In the genomic region with DNA sequence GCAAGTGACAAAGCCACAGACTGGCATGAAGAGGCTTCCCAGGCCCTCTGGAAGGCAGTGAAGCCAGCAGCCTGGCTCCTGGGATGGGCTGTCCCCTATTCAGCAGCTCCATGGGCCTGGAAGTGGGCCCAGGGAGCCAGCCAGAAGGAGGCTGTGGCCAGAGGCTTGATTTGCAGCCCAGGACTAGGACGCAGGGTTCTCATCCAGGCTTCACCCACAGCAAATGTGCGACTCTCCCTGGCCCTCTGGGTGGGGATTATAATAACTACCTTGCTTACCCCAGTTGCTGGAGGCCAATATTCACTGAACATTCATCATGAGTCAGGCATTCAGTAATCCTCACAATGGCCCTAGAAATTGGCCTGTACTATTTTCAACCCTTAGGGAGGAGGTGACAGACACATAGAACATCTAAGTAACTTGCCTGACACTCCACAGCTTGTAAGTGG, we compare ENCODE assay signal across 11 cellular contexts. TPM values are rescaled to one million over a fixed set of nuclear protein-coding genes. Genes with fewer than 3 reads are reported as not detected.
DNase-seq lines count a peak whose midpoint lies in the region; ATAC-seq lines count a peak whose summit lies in the region.
"Had no signal": no experiment of that assay in that cellular context is flagged by ENCODE, and none has a peak within 500 bp of the region (broad histone marks: within the 10 kb centered on the region; RNA-seq: fewer than 3 reads in every experiment).

No MANE protein-coding gene starts in this region.

- H3K4me1 Mint-ChIP-seq in naive thymus-derived CD4-positive, alpha-beta T cell: peaks cover 7 to 28% (median 18%) of the 10 kb centered on the region in 7 donors

- H3K27me3 ChIP-seq in naive thymus-derived CD4-positive, alpha-beta T cell (ENCODE audit: control insufficient read depth in 2 of 2, insufficient read depth in 2 of 2, low read length in 2 of 2): no peaks in the 10 kb centered on the region

- CTCF ChIA-PET in naive thymus-derived CD4-positive, alpha-beta T cell (lab: Charles Lee): interaction anchor here (1.3 kb wide), 1 partner anchor 15 kb away, joined by 4 read pairs; no protein-coding TSS in a partner anchor

- H3K27ac ChIP-seq in caudate nucleus (ENCODE audit: low read depth, low read length): no peak overlapping the region
- H3K27ac ChIP-seq in naive thymus-derived CD4-positive, alpha-beta T cell (ENCODE audit: low read depth, low read length): no peak overlapping the region

- H3K4me3 Mint-ChIP-seq in naive thymus-derived CD4-positive, alpha-beta T cell: peak overlapping the region in 2 of 10 donors; percentile 6 to 56
- H3K4me3 Mint-ChIP-seq: effector memory CD8-positive, alpha-beta T cell; natural killer cell had no signal

- H3K9me3 Mint-ChIP-seq in naive thymus-derived CD4-positive, alpha-beta T cell: no peaks in the 10 kb centered on the region
- H3K9me3 Mint-ChIP-seq: effector memory CD8-positive, alpha-beta T cell; natural killer cell had no signal

- peaks cover 0 to 10% of the 10 kb centered on the region in 2 donors for H3K4me1 ChIP-seq in naive thymus-derived CD4-positive, alpha-beta T cell (ENCODE audit: control insufficient read depth in 2 of 2, insufficient read depth in 2 of 2, low read length in 2 of 2)

- in situ Hi-C loops in ACHN (cut with HindIII; ENCODE audit: low pct_ligation_motif_present, low pct_unique_long_range_greater_than_20kb, low sequenced_read_pairs): no loop called here

- no peaks in the 10 kb centered on the region for H3K36me3 ChIP-seq in naive thymus-derived CD4-positive, alpha-beta T cell (ENCODE audit: control insufficient read depth in 2 of 3, insufficient read depth in 3 of 3, low read length in 3 of 3)

- no peak for ATAC-seq in naive thymus-derived CD4-positive, alpha-beta T cell
- no peak for ATAC-seq in GM21529 (IDR thresholded peaks at IDR 0.05; ENCODE audit: unreplicated experiment)
- ATAC-seq: effector memory CD8-positive, alpha-beta T cell; natural killer cell had no signal

- POLR2A ChIA-PET in naive thymus-derived CD4-positive, alpha-beta T cell (lab: Charles Lee): interaction anchor here (2.0 kb wide), 1 partner anchor 9 kb away, joined by 7 read pairs; no protein-coding TSS in a partner anchor

- peak overlapping the region; percentile 78 to 91 (median 86) for H3K27ac Mint-ChIP-seq in naive thymus-derived CD4-positive, alpha-beta T cell
- H3K27ac Mint-ChIP-seq: natural killer cell had no signal

- H3K4me3 ChIP-seq in naive thymus-derived CD4-positive, alpha-beta T cell (ENCODE audit: low read length): no peak overlapping the region

- H3K27me3 Mint-ChIP-seq in naive thymus-derived CD4-positive, alpha-beta T cell: no peaks in the 10 kb centered on the region
- H3K27me3 Mint-ChIP-seq: effector memory CD8-positive, alpha-beta T cell had no signal

- DNase-seq in Daoy (ENCODE audit: low read depth): peak; percentile 94
- peak; percentile 96 for DNase-seq in LHCN-M2 (ENCODE audit: low read depth)
- DNase-seq in caudate nucleus (lab: John Stamatoyannopoulos, UW): peak in 31 of 61 donors; percentile 6 to 55 (median 27)
- no peak for DNase-seq in naive thymus-derived CD4-positive, alpha-beta T cell
- no peak for DNase-seq in cerebellar nuclear complex (lab: John Stamatoyannopoulos, UW)
- no peak for DNase-seq in ACHN
- DNase-seq in COR-L47 (lab: John Stamatoyannopoulos, UW): no peak
- DNase-seq: effector memory CD8-positive, alpha-beta T cell; natural killer cell; NCI-H2081 treated with DMSO at 0.1 percent for 48 hours had no signal

- no peaks in the 10 kb centered on the region for H3K9me3 ChIP-seq in naive thymus-derived CD4-positive, alpha-beta T cell (ENCODE audit: control insufficient read depth in 2 of 3, low read length in 3 of 3)

- peaks cover 0 to 9% (median under 1%) of the 10 kb centered on the region in 5 donors for H3K36me3 Mint-ChIP-seq in naive thymus-derived CD4-positive, alpha-beta T cell
- H3K36me3 Mint-ChIP-seq: natural killer cell had no signal

- intact Hi-C loops in naive thymus-derived CD4-positive, alpha-beta T cell (cut with micrococcal nuclease): loop anchor here in 1 of 2 donors (1.0 kb wide), 1 partner anchor 8 kb away; no protein-coding TSS in a partner anchor

RNA-seq across cellular contexts. Expression of a gene that starts 24.6 kb away (rescaled TPM):
- 242 and 260 TPM in 2 replicates for total RNA-seq in Daoy (2014; rRNA removed; shearing (Covaris generic))
- total RNA-seq in LHCN-M2 (2014; rRNA removed): 215 and 238 TPM in 2 replicates
- 412 TPM for polyA plus RNA-seq in LHCN-M2 (2012)
- total RNA-seq in naive thymus-derived CD4-positive, alpha-beta T cell: 100 to 1,000 TPM in 4 of 5 experiments, 10 to 100 TPM in 1; 92.1 to 157 (median 111) TPM
- 100 to 1,000 TPM; 787 to 963 TPM for polyA plus RNA-seq in naive thymus-derived CD4-positive, alpha-beta T cell

RNA-seq across cellular contexts. Expression of a gene that starts 45.1 kb away (rescaled TPM):
- 2.2 and 3.7 TPM in 2 replicates for total RNA-seq in Daoy (2014; rRNA removed; shearing (Covaris generic))
- 3.3 and 8.7 TPM in 2 replicates for total RNA-seq in LHCN-M2 (2014; rRNA removed)
- polyA plus RNA-seq in LHCN-M2 (2012): 4.0 TPM
- 10 to 100 TPM in 4 of 5 experiments, 1 to 10 TPM in 1; 7.7 to 31.1 (median 19.6) TPM for total RNA-seq in naive thymus-derived CD4-positive, alpha-beta T cell
- 1 to 10 TPM; 1.5 to 2.9 TPM for polyA plus RNA-seq in naive thymus-derived CD4-positive, alpha-beta T cell

Comparison
In these comparisons a context has a peak if more than half of its experiments do, and no peak if none do; other contexts are left out.
1. DNase-seq: peak in Daoy (single experiment), LHCN-M2 (single experiment) and caudate nucleus (31 of 61); none in naive thymus-derived CD4-positive, alpha-beta T cell (0 of 9), cerebellar nuclear complex (0 of 2), ACHN (single experiment) and COR-L47 (single experiment).